In genomic region chr17:67475161-67475887, GRCh38 we compare ENCODE assay signal across 7 cellular contexts.
DNase-seq lines count a peak whose midpoint lies in the region; ATAC-seq and TF ChIP-seq lines count a peak whose summit lies in the region.

No MANE protein-coding gene starts in this region.

- H3K36me3 ChIP-seq in Peyer's patch (no peaks in the 10 kb centered on the region), fibroblast of lung (ENCODE audit: control insufficient read depth, insufficient read depth, low read length) (no peaks in the 10 kb centered on the region)

- H3K79me2 ChIP-seq in fibroblast of lung (ENCODE audit: control insufficient read depth, insufficient read depth, low read length) = peaks cover 3% of the 10 kb centered on the region

- peaks cover 52% of the 10 kb centered on the region for H3K4me1 Mint-ChIP-seq in nephron progenitor cell

- TF ChIP-seq CTCF in Peyer's patch (IDR thresholded peaks at IDR 0.05) = peak; percentile 77 to 98 (median 90)
- peak; percentile 92 to 99 for TF ChIP-seq CTCF in fibroblast of lung (conservative IDR thresholded peaks at IDR 0.05 in 1 of 2, IDR thresholded peaks at IDR 0.05 in 1 of 2; ENCODE audit: low read depth in 1 of 2, low read length in 2 of 2)
- TF ChIP-seq CTCF in nephron progenitor cell (IDR thresholded peaks at IDR 0.05) = peak; percentile 61

- H3K4me3 ChIP-seq in Peyer's patch (no peak overlapping the region), fibroblast of lung (replicated peaks in 1 of 4; ENCODE audit: control extremely low read depth in 1 of 4, insufficient read depth in 1 of 4, low read depth in 3 of 4, low read length in 4 of 4) (no peak overlapping the region)

- H3K27ac ChIP-seq in Peyer's patch (peak overlapping the region; percentile 32 to 70 (median 53)), fibroblast of lung (ENCODE audit: insufficient read depth, low read length) (no peak overlapping the region)

- DNase-seq in Kasumi-1 (lab: John Stamatoyannopoulos, UW) (peak; percentile 93 to 94), Peyer's patch (peak; percentile 79 to 93 (median 82)), activated T-helper 1 cell treated with Interleukin-2 at 50 U/mL for 16 hours (ENCODE audit: low read depth) (peak; percentile 72), fibroblast of lung (ENCODE audit: low read depth in 2 of 2) (peak; percentile 63 to 80), nephron progenitor cell (peak; percentile 65)
- peak; percentile 83 for DNase-seq in stimulated activated naive CD8-positive, alpha-beta T cell treated with anti-CD3 and anti-CD28 coated beads, Interleukin-15, Interleukin-2, amounts not matched to agents 100 U/mL and 50 U/mL, for 24 hours

- no peak overlapping the region for H3K27ac Mint-ChIP-seq in nephron progenitor cell

- no peaks in the 10 kb centered on the region for H4K20me1 ChIP-seq in fibroblast of lung (ENCODE audit: control insufficient read depth, extremely low read depth, insufficient read depth, low read length)

- H3K27me3 ChIP-seq in Peyer's patch = no peaks in the 10 kb centered on the region
- H3K27me3 ChIP-seq in fibroblast of lung (ENCODE audit: control insufficient read depth, insufficient read depth, low read length) = no peaks in the 10 kb centered on the region

- no peak for TF ChIP-seq POLR2A in Peyer's patch (IDR thresholded peaks at IDR 0.05)

- peak; percentile 72 for ATAC-seq in GM18511 (IDR thresholded peaks at IDR 0.05; ENCODE audit: unreplicated experiment)
- ATAC-seq in stimulated activated naive CD8-positive, alpha-beta T cell treated with anti-CD3 and anti-CD28 coated beads, Interleukin-15, Interleukin-2, amounts not matched to agents 100 U/mL and 50 U/mL, for 24 hours = peak; percentile 57

- H3K4me3 Mint-ChIP-seq in nephron progenitor cell = no peak overlapping the region

- no peak overlapping the region for H3K9ac ChIP-seq in fibroblast of lung (ENCODE audit: insufficient read depth, low read length)

- H3K9me3 ChIP-seq in Peyer's patch (no peaks in the 10 kb centered on the region), fibroblast of lung (ENCODE audit: control insufficient read depth, insufficient read depth, low read depth, low read length) (no peaks in the 10 kb centered on the region)

- no peaks in the 10 kb centered on the region for H3K27me3 Mint-ChIP-seq in nephron progenitor cell (ENCODE audit: low read depth, poor library complexity)

- H3K4me2 ChIP-seq in fibroblast of lung (ENCODE audit: extremely low read depth, insufficient read depth, low read length) = no peak overlapping the region

- peaks cover 0 to 5% (median 0%) of the 10 kb centered on the region in 4 donors for H3K4me1 ChIP-seq in Peyer's patch
- peaks cover 5% of the 10 kb centered on the region for H3K4me1 ChIP-seq in fibroblast of lung (ENCODE audit: control insufficient read depth, extremely low read depth, insufficient read depth, low read length)

- peaks cover 11% of the 10 kb centered on the region for H3K9me3 Mint-ChIP-seq in nephron progenitor cell

- no peak overlapping the region for H2AFZ ChIP-seq in fibroblast of lung (ENCODE audit: low read length)

- peaks cover 7% of the 10 kb centered on the region for H3K36me3 Mint-ChIP-seq in nephron progenitor cell (ENCODE audit: low read depth)
